20 cellular contexts compared by ENCODE assay signal in the genomic region with DNA sequence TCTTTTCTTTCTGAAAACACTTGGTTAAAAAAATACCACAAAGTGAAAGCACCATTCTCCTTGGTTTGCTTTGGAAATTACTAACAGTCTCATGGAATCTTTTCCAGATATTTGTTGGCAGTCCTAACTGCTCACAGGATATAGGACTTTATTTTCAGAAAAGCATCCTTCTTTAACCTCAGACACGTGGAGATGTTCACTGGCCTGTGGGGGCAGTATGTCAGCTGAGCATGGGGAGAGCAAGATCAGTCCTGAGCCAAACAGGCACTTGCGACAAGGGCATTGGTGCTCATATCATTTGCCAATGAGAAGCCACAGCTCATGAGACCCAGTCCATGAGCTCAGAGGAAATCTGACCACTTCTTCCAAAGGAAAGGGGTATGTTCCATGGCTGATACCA.
DNase-seq lines count a peak whose midpoint lies in the region; ATAC-seq and TF ChIP-seq lines count a peak whose summit lies in the region.
"Had no signal": no experiment of that assay in that cellular context is flagged by ENCODE, and none has a peak within 500 bp of the region (broad histone marks: within the 10 kb centered on the region; RNA-seq: fewer than 3 reads in every experiment).

No MANE protein-coding gene starts in this region.

- H3K27ac Mint-ChIP-seq in WTC11, result no peak overlapping the region
- H3K27ac Mint-ChIP-seq in activated naive CD4-positive, alpha-beta T cell treated with anti-CD3 and anti-CD28 coated beads, Interleukin-2, amount 50 U/mL, for 72 hours, result no peak overlapping the region
- no peak overlapping the region for H3K27ac Mint-ChIP-seq in stimulated activated naive B cell treated with anti-CD40 and anti-IgM and Interleukin-4, amounts not matched to agents 10 μg/mL and 1 μg/mL and 100 μg/mL, for 72 hours
- H3K27ac Mint-ChIP-seq: activated naive CD8-positive, alpha-beta T cell treated with anti-CD3 and anti-CD28 coated beads, Interleukin-2, amount 10 ng/mL, durations not matched to agents 7 days and 5 days had no signal

- no peak overlapping the region for H3K4me3 ChIP-seq in DND-41 (ENCODE audit: low read depth in 1 of 2, low read length in 2 of 2)
- H3K4me3 ChIP-seq: BLaER1, gastrocnemius medialis, HAP-1, SJSA1 had no signal

- H3K4me1 ChIP-seq in DND-41 (ENCODE audit: insufficient read depth, low read length), result no peaks in the 10 kb centered on the region
- H3K4me1 ChIP-seq: BLaER1, gastrocnemius medialis, HAP-1, SJSA1 had no signal

- H3K27ac ChIP-seq in DND-41 (ENCODE audit: low read length), result no peak overlapping the region
- H3K27ac ChIP-seq: BLaER1, gastrocnemius medialis, SJSA1 had no signal

- no peaks in the 10 kb centered on the region for H3K9me3 Mint-ChIP-seq in WTC11
- H3K9me3 Mint-ChIP-seq in activated naive CD4-positive, alpha-beta T cell treated with anti-CD3 and anti-CD28 coated beads, Interleukin-2, amount 50 U/mL, for 72 hours, result no peaks in the 10 kb centered on the region
- H3K9me3 Mint-ChIP-seq in stimulated activated naive B cell treated with anti-CD40 and anti-IgM and Interleukin-4, amounts not matched to agents 10 μg/mL and 1 μg/mL and 100 μg/mL, for 72 hours, result no peaks in the 10 kb centered on the region
- H3K9me3 Mint-ChIP-seq: activated naive CD8-positive, alpha-beta T cell treated with anti-CD3 and anti-CD28 coated beads, Interleukin-2, amount 10 ng/mL, durations not matched to agents 7 days and 5 days; activated T-cell treated with anti-CD3 and anti-CD28 coated beads, Interleukin-2, amount 50 U/mL, for 4 hours had no signal

- POLR2A ChIA-PET in HEK293T (lab: Yijun Ruan, JAX), result no interaction called here
- POLR2A ChIA-PET in WTC11 (lab: Charles Lee), result no interaction called here

- CTCF ChIA-PET in HEK293T (lab: Yijun Ruan, JAX) (no interaction called here), WTC11 (lab: Charles Lee) (interaction anchor here (1.0 to 1.3 kb wide), 2 partner anchors 45 to 388 kb away, joined by 3 to 6 read pairs; no protein-coding TSS in a partner anchor)

- no peaks in the 10 kb centered on the region for H3K27me3 Mint-ChIP-seq in WTC11 (ENCODE audit: low read depth)
- H3K27me3 Mint-ChIP-seq in stimulated activated naive B cell treated with anti-CD40 and anti-IgM and Interleukin-4, amounts not matched to agents 10 μg/mL and 1 μg/mL and 100 μg/mL, for 72 hours, result no peaks in the 10 kb centered on the region
- H3K27me3 Mint-ChIP-seq: activated naive CD8-positive, alpha-beta T cell treated with anti-CD3 and anti-CD28 coated beads, Interleukin-2, amount 10 ng/mL, durations not matched to agents 7 days and 5 days had no signal

- TF ChIP-seq CTCF in DND-41 (IDR thresholded peaks at IDR 0.05; ENCODE audit: borderline replicate concordance, extremely low read depth, low read length, poor library complexity, severe bottlenecking), result peak; percentile 28
- no peak for TF ChIP-seq CTCF in WTC11 (IDR thresholded peaks at IDR 0.05)

- H2AFZ ChIP-seq in DND-41 (ENCODE audit: low read depth, low read length), result no peak overlapping the region

- no peak overlapping the region for H3K4me2 ChIP-seq in DND-41 (ENCODE audit: insufficient read depth, low read length)
- H3K4me2 ChIP-seq: BLaER1 had no signal

- H3K4me1 Mint-ChIP-seq in WTC11, result peaks cover 10% of the 10 kb centered on the region
- H3K4me1 Mint-ChIP-seq in stimulated activated naive B cell treated with anti-CD40 and anti-IgM and Interleukin-4, amounts not matched to agents 10 μg/mL and 1 μg/mL and 100 μg/mL, for 72 hours, result no peaks in the 10 kb centered on the region

- no peaks in the 10 kb centered on the region for H4K20me1 ChIP-seq in DND-41 (ENCODE audit: insufficient read depth, low read length)
- H4K20me1 ChIP-seq: BLaER1 had no signal

- H3K36me3 Mint-ChIP-seq in WTC11, result no peaks in the 10 kb centered on the region
- peaks cover 15 to 24% of the 10 kb centered on the region in 2 donors for H3K36me3 Mint-ChIP-seq in activated naive CD4-positive, alpha-beta T cell treated with anti-CD3 and anti-CD28 coated beads, Interleukin-2, amount 50 U/mL, for 72 hours
- peaks cover 12 to 31% of the 10 kb centered on the region in 2 donors for H3K36me3 Mint-ChIP-seq in stimulated activated naive B cell treated with anti-CD40 and anti-IgM and Interleukin-4, amounts not matched to agents 10 μg/mL and 1 μg/mL and 100 μg/mL, for 72 hours

- no peaks in the 10 kb centered on the region for H3K9me3 ChIP-seq in DND-41 (ENCODE audit: insufficient read depth, low read length, severe bottlenecking)
- H3K9me3 ChIP-seq: BLaER1, gastrocnemius medialis, HAP-1, SJSA1 had no signal

- DNase-seq in DND-41 (no peak), HEK293T (ENCODE audit: extremely low spot score) (peak; percentile 12), WTC11 (ENCODE audit: low spot score) (peak; percentile 16), left kidney (ENCODE audit: low read depth, low spot score) (peak; percentile 13)
- no peak for DNase-seq in activated naive CD4-positive, alpha-beta T cell treated with anti-CD3 and anti-CD28 coated beads, Interleukin-2, amount 50 U/mL, for 72 hours (ENCODE audit: low spot score in 2 of 2)
- no peak for DNase-seq in stimulated activated naive B cell treated with anti-CD40 and anti-IgM and Interleukin-4, amounts not matched to agents 10 μg/mL and 1 μg/mL and 100 μg/mL, for 72 hours
- DNase-seq: activated CD4-positive, alpha-beta T cell treated with anti-CD3 and anti-CD28 coated beads, Interleukin-2, amount 50 U/mL, for 4 hours; activated naive CD8-positive, alpha-beta T cell treated with anti-CD3 and anti-CD28 coated beads, Interleukin-2, amount 10 ng/mL, durations not matched to agents 7 days and 5 days; activated T-cell treated with anti-CD3 and anti-CD28 coated beads, Interleukin-2, amount 50 U/mL, for 4 hours; cerebellar nuclear complex; DMS 273 treated with DMSO at 0.1 percent for 48 hours; gastrocnemius medialis; mammary epithelial cell; MV-4-11; NCI-H2171 had no signal

- peaks cover 10% of the 10 kb centered on the region for H3K36me3 ChIP-seq in DND-41 (ENCODE audit: insufficient read depth, low read length)
- H3K36me3 ChIP-seq: HAP-1 had no signal

- H3K4me3 Mint-ChIP-seq in WTC11, result no peak overlapping the region
- H3K4me3 Mint-ChIP-seq in stimulated activated naive B cell treated with anti-CD40 and anti-IgM and Interleukin-4, amounts not matched to agents 10 μg/mL and 1 μg/mL and 100 μg/mL, for 72 hours, result no peak overlapping the region
- H3K4me3 Mint-ChIP-seq: activated naive CD8-positive, alpha-beta T cell treated with anti-CD3 and anti-CD28 coated beads, Interleukin-2, amount 10 ng/mL, durations not matched to agents 7 days and 5 days; activated T-cell treated with anti-CD3 and anti-CD28 coated beads, Interleukin-2, amount 50 U/mL, for 4 hours had no signal

- H3K27me3 ChIP-seq in DND-41 (ENCODE audit: insufficient read depth, low read length, poor library complexity), result no peaks in the 10 kb centered on the region
- H3K27me3 ChIP-seq: BLaER1, gastrocnemius medialis, SJSA1 had no signal

- no peak overlapping the region for H3K9ac ChIP-seq in DND-41 (ENCODE audit: low read depth, low read length)
- H3K9ac ChIP-seq: BLaER1 had no signal

- H3K79me2 ChIP-seq in DND-41 (ENCODE audit: insufficient read depth, low read length), result no peaks in the 10 kb centered on the region

- ATAC-seq in DND-41 (ENCODE audit: insufficient read depth, low read depth) (0 out of 3 replicates have a peak, but pooled peaks have one; percentile 31), WTC11 (peak; percentile 97), HG03442 (IDR thresholded peaks at IDR 0.05; ENCODE audit: unreplicated experiment) (no peak), HG02840 (IDR thresholded peaks at IDR 0.05; ENCODE audit: low FRiP score, unreplicated experiment) (no peak)
- no peak for ATAC-seq in activated naive CD4-positive, alpha-beta T cell treated with anti-CD3 and anti-CD28 coated beads, Interleukin-2, amount 50 U/mL, for 72 hours
- no peak for ATAC-seq in stimulated activated naive B cell treated with anti-CD40 and anti-IgM and Interleukin-4, amounts not matched to agents 10 μg/mL and 1 μg/mL and 100 μg/mL, for 72 hours (replicated peaks)
- ATAC-seq: activated T-cell treated with anti-CD3 and anti-CD28 coated beads, Interleukin-2, amount 50 U/mL, for 4 hours; gastrocnemius medialis had no signal

TF ChIP-seq in HEK293T, 16 proteins besides CTCF, POLR2A, EP300 and RAD21:
- TF ChIP-seq SUZ12 (IDR thresholded peaks at IDR 0.05), result no peak

TF ChIP-seq in WTC11, 78 proteins besides CTCF, POLR2A, EP300 and RAD21:
- TF ChIP-seq, protein P1, sequence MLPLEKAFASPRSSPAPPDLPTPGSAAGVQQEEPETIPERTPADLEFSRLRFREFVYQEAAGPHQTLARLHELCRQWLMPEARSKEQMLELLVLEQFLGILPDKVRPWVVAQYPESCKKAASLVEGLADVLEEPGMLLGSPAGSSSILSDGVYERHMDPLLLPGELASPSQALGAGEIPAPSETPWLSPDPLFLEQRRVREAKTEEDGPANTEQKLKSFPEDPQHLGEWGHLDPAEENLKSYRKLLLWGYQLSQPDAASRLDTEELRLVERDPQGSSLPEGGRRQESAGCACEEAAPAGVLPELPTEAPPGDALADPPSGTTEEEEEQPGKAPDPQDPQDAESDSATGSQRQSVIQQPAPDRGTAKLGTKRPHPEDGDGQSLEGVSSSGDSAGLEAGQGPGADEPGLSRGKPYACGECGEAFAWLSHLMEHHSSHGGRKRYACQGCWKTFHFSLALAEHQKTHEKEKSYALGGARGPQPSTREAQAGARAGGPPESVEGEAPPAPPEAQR (CRISPR knock-in tag; IDR thresholded peaks at IDR 0.05), result no peak
- TF ChIP-seq TEAD1 (CRISPR knock-in tag; IDR thresholded peaks at IDR 0.05) (no peak), CREM (CRISPR knock-in tag; IDR thresholded peaks at IDR 0.05) (no peak)

Comparison
In these comparisons a context has a peak if more than half of its experiments do, and no peak if none do; other contexts are left out.
1. ATAC-seq: peak in DND-41 (single experiment) and WTC11 (single experiment); none in HG03442 (single experiment), HG02840 (single experiment), activated naive CD4-positive, alpha-beta T cell treated with anti-CD3 and anti-CD28 coated beads, Interleukin-2, amount 50 U/mL, for 72 hours (0 of 2) and stimulated activated naive B cell treated with anti-CD40 and anti-IgM and Interleukin-4, amounts not matched to agents 10 μg/mL and 1 μg/mL and 100 μg/mL, for 72 hours (0 of 2).
2. DNase-seq: peak in HEK293T (single experiment), WTC11 (single experiment) and left kidney (single experiment); none in DND-41 (single experiment), activated naive CD4-positive, alpha-beta T cell treated with anti-CD3 and anti-CD28 coated beads, Interleukin-2, amount 50 U/mL, for 72 hours (0 of 2) and stimulated activated naive B cell treated with anti-CD40 and anti-IgM and Interleukin-4, amounts not matched to agents 10 μg/mL and 1 μg/mL and 100 μg/mL, for 72 hours (single experiment).